Comparison of ENCODE assay signal across 9 cellular contexts in genomic region chr1:197197430-197197997, GRCh38. TPM values are rescaled to one million over a fixed set of nuclear protein-coding genes. Genes with fewer than 3 reads are reported as not detected.
DNase-seq lines count a peak whose midpoint lies in the region; ATAC-seq, FAIRE-seq and TF ChIP-seq lines count a peak whose summit lies in the region.
"Had no signal": no experiment of that assay in that cellular context is flagged by ENCODE, and none has a peak within 500 bp of the region (broad histone marks: within the 10 kb centered on the region; RNA-seq: fewer than 3 reads in every experiment).

No MANE protein-coding gene starts in this region.

- DNase-seq in Calu3 (no peak), dorsolateral prefrontal cortex (no peak), neural crest cell (ENCODE audit: low read depth, low spot score) (no peak), NCI-H345 treated with DMSO at 0.1 percent for 48 hours (lab: John Stamatoyannopoulos, UW; ENCODE audit: unreplicated experiment) (no peak), epidermal melanocyte (ENCODE audit: insufficient read length, low spot score) (no peak), H54 (ENCODE audit: insufficient read length, low spot score) (no peak)

- no peak for TF ChIP-seq POLR2A in H54 (IDR thresholded peaks at IDR 0.05; ENCODE audit: low read depth, low read length)

- peak overlapping the region; percentile 81 for H3K9ac ChIP-seq in Loucy (ENCODE audit: low read depth, low read length, poor library complexity, severe bottlenecking)

- H3K79me2 ChIP-seq in Loucy (ENCODE audit: insufficient read depth, low read length), result peaks cover 41% of the 10 kb centered on the region

- peaks cover 11% of the 10 kb centered on the region for H3K4me1 ChIP-seq in Loucy (ENCODE audit: insufficient read depth, low read length, poor library complexity, severe bottlenecking)
- H3K4me1 ChIP-seq: prostate gland had no signal

- no peak overlapping the region for H2AFZ ChIP-seq in Loucy (ENCODE audit: low read length)

- intact Hi-C loops in Calu3 (cut with micrococcal nuclease; ENCODE audit: unreplicated experiment) (no loop called here), dorsolateral prefrontal cortex (cut with DNase I) (no loop called here)

- no TSS peak for BruUV-seq in Calu3 (replicated peaks; lab: Mats Ljungman, UMichigan)

- H3K36me3 ChIP-seq in Loucy (ENCODE audit: insufficient read depth, low read length), result no peaks in the 10 kb centered on the region
- H3K36me3 ChIP-seq: prostate gland had no signal

- peak overlapping the region in 4 of 59 donors; percentile 3 to 33 (median 12) for H3K27ac ChIP-seq in dorsolateral prefrontal cortex
- H3K27ac ChIP-seq: prostate gland had no signal

- no peak for TF ChIP-seq CTCF in Calu3 (IDR thresholded peaks at IDR 0.05; ENCODE audit: unreplicated experiment)
- no peak for TF ChIP-seq CTCF in Loucy (conservative IDR thresholded peaks at IDR 0.05; ENCODE audit: low read length)
- TF ChIP-seq CTCF in dorsolateral prefrontal cortex (IDR thresholded peaks at IDR 0.05 in 54 of 56, conservative IDR thresholded peaks at IDR 0.05 in 2 of 56; ENCODE audit: low read depth in 1 of 56, partially characterized antibody in 56 of 56), result no peak
- no peak for TF ChIP-seq CTCF in neural crest cell (conservative IDR thresholded peaks at IDR 0.05)

- ATAC-seq in GM21381 (IDR thresholded peaks at IDR 0.05; ENCODE audit: unreplicated experiment), result no peak

- H3K27ac Mint-ChIP-seq in Calu3 (ENCODE audit: unreplicated experiment) (no peak overlapping the region), neural crest cell (ENCODE audit: unreplicated experiment) (no peak overlapping the region)

- CTCF ChIA-PET in Calu3 (lab: Charles Lee), result no interaction called here

- H3K27me3 ChIP-seq in Loucy (ENCODE audit: insufficient read depth, low read length, poor library complexity, severe bottlenecking), result no peaks in the 10 kb centered on the region
- no peaks in the 10 kb centered on the region for H3K27me3 ChIP-seq in dorsolateral prefrontal cortex

- H3K4me3 Mint-ChIP-seq in Calu3 (ENCODE audit: low read depth, unreplicated experiment) (peak overlapping the region; percentile 7), neural crest cell (peak overlapping the region; percentile 98)

- no peaks in the 10 kb centered on the region for H3K9me2 ChIP-seq in Loucy (replicated peaks; ENCODE audit: low read depth, low read length)

- H3F3A ChIP-seq in Loucy (ENCODE audit: low read depth), result no peaks in the 10 kb centered on the region

- peak overlapping the region; percentile 85 for H3K4me3 ChIP-seq in Loucy (ENCODE audit: low read length, poor library complexity, severe bottlenecking)
- H3K4me3 ChIP-seq in dorsolateral prefrontal cortex, result peak overlapping the region in 58 of 59 donors; percentile 0 to 98 (median 85)
- H3K4me3 ChIP-seq: prostate gland had no signal

- peaks cover 11% of the 10 kb centered on the region for H4K20me1 ChIP-seq in Loucy (ENCODE audit: insufficient read depth, low read length, poor library complexity, severe bottlenecking)

- no peaks in the 10 kb centered on the region for H3K9me3 ChIP-seq in Loucy (ENCODE audit: insufficient read depth, low read depth, low read length)
- H3K9me3 ChIP-seq: prostate gland had no signal

- no peaks in the 10 kb centered on the region for H3K9me3 Mint-ChIP-seq in Calu3 (ENCODE audit: low read depth, unreplicated experiment)
- peaks cover 3% of the 10 kb centered on the region for H3K9me3 Mint-ChIP-seq in neural crest cell

- no peaks in the 10 kb centered on the region for H3K27me3 Mint-ChIP-seq in Calu3 (ENCODE audit: unreplicated experiment)
- H3K27me3 Mint-ChIP-seq in neural crest cell (ENCODE audit: low read depth), result no peaks in the 10 kb centered on the region

- H3K4me1 Mint-ChIP-seq in Calu3 (ENCODE audit: low read depth, unreplicated experiment) (peaks cover 36% of the 10 kb centered on the region), neural crest cell (peaks cover 75% of the 10 kb centered on the region)

- FAIRE-seq in H54 (lab: Jason Lieb, UNC), result no peak

- peaks cover 40% of the 10 kb centered on the region for H3K36me3 Mint-ChIP-seq in Calu3 (ENCODE audit: insufficient read depth, unreplicated experiment)
- H3K36me3 Mint-ChIP-seq in neural crest cell (ENCODE audit: low read depth), result peaks cover 17% of the 10 kb centered on the region

- peak overlapping the region; percentile 58 for H3K4me2 ChIP-seq in Loucy (ENCODE audit: low read depth, low read length, poor library complexity, severe bottlenecking)

RNA-seq across cellular contexts. Expression of gene ZBTB41, which starts 3.6 kb away (rescaled TPM):
- total RNA-seq in Calu3 (2022) (19.6 and 20.1 TPM in 2 replicates), dorsolateral prefrontal cortex (10 to 100 TPM; 23.4 to 36.9 (median 30.6) TPM), neural crest cell (12.3 and 13.0 TPM in 2 replicates)

RNA-seq across cellular contexts. Expression of gene ASPM, which starts 51.0 kb away (rescaled TPM):
- total RNA-seq in Calu3 (2022), result 36.3 and 44.0 TPM in 2 replicates
- under 1 TPM in 116 of 120 experiments, not detected in 4; 0.06 to 0.85 (median 0.23) TPM for total RNA-seq in dorsolateral prefrontal cortex
- 53.3 and 57.6 TPM in 2 replicates for total RNA-seq in neural crest cell

Comparison
In these comparisons a context has a peak if more than half of its experiments do, and no peak if none do; other contexts are left out.
1. RNA of gene ASPM, which starts 51.0 kb away (total RNA-seq): 53.3 to 57.6 TPM in neural crest cell and 36.3 to 44.0 TPM in Calu3; 0.06 to 0.85 TPM in dorsolateral prefrontal cortex; every median in the first group is over 10 times any median in the second.